ENCODE assay signal across 1 cellular context in the genomic region with DNA sequence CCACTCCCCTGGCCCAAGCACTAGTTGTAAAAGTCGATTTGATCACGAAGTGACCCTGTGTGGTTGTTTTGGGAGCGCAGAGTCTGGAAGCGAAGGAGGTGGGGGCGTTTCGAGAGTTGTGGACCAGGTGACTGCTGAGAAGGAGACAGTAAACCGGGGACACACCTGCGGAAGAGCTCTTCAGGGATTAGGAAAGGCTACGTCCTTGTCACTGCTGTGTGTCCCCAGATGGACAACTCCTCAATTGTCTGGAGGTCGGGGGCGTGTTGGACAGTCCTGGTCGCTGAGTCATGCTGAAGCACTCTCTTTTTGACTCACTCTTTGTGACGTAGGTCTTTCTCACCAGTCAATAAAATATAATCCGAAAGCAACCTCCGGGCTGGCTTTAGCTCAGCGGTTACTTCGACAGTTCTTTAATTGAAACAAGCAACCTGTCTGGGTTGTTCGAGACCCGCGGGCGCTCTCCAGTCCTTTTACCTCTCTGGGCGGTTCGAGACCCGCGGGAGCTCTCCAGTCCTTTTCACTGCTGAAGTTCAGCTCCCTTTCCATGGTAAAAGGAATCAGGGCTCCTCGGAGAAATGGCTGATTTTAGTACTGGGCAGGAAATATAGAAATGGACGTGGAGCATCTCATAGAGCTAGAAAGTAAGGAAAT.
TF ChIP-seq lines count a peak whose summit lies in the region.

No MANE protein-coding gene starts in this region.

TF ChIP-seq in HepG2, 621 proteins besides CTCF, POLR2A, EP300 and RAD21 (continued from another document and continues in another):
- TF ChIP-seq, protein P1, sequence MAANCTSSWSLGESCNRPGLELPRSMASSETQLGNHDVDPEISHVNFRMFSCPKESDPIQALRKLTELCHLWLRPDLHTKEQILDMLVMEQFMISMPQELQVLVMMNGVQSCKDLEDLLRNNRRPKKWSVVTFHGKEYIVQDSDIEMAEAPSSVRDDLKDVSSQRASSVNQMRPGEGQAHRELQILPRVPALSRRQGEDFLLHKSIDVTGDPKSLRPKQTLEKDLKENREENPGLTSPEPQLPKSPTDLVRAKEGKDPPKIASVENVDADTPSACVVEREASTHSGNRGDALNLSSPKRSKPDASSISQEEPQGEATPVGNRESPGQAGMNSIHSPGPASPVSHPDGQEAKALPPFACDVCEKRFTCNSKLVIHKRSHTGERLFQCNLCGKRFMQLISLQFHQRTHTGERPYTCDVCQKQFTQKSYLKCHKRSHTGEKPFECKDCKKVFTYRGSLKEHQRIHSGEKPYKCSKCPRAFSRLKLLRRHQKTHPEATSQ (CRISPR knock-in tag; IDR thresholded peaks at IDR 0.05; ENCODE audit: borderline replicate concordance): no peak
- TF ChIP-seq NFE2L1 (CRISPR knock-in tag; IDR thresholded peaks at IDR 0.05; ENCODE audit: borderline replicate concordance): 0 out of 2 replicates have a peak, but pooled peaks have one; percentile 50
- TF ChIP-seq, protein P2, sequence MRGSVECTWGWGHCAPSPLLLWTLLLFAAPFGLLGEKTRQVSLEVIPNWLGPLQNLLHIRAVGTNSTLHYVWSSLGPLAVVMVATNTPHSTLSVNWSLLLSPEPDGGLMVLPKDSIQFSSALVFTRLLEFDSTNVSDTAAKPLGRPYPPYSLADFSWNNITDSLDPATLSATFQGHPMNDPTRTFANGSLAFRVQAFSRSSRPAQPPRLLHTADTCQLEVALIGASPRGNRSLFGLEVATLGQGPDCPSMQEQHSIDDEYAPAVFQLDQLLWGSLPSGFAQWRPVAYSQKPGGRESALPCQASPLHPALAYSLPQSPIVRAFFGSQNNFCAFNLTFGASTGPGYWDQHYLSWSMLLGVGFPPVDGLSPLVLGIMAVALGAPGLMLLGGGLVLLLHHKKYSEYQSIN (CRISPR knock-in tag; IDR thresholded peaks at IDR 0.05; ENCODE audit: borderline replicate concordance): no peak
- TF ChIP-seq MZF1 (CRISPR knock-in tag; IDR thresholded peaks at IDR 0.05; ENCODE audit: borderline replicate concordance): no peak
- TF ChIP-seq, protein P3, sequence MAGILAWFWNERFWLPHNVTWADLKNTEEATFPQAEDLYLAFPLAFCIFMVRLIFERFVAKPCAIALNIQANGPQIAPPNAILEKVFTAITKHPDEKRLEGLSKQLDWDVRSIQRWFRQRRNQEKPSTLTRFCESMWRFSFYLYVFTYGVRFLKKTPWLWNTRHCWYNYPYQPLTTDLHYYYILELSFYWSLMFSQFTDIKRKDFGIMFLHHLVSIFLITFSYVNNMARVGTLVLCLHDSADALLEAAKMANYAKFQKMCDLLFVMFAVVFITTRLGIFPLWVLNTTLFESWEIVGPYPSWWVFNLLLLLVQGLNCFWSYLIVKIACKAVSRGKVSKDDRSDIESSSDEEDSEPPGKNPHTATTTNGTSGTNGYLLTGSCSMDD (CRISPR knock-in tag; IDR thresholded peaks at IDR 0.05): no peak
- 0 out of 2 replicates have a peak, but pooled peaks have one; percentile 34 for TF ChIP-seq ZNF670 (CRISPR knock-in tag; IDR thresholded peaks at IDR 0.05; ENCODE audit: borderline replicate concordance)
- no peak for TF ChIP-seq ZNF775 (CRISPR knock-in tag; IDR thresholded peaks at IDR 0.05; ENCODE audit: borderline replicate concordance)
- no peak for TF ChIP-seq NRL (CRISPR knock-in tag; IDR thresholded peaks at IDR 0.05; ENCODE audit: borderline replicate concordance)
- no peak for TF ChIP-seq BRCA1 (CRISPR knock-in tag; IDR thresholded peaks at IDR 0.05)
- TF ChIP-seq, protein P4, sequence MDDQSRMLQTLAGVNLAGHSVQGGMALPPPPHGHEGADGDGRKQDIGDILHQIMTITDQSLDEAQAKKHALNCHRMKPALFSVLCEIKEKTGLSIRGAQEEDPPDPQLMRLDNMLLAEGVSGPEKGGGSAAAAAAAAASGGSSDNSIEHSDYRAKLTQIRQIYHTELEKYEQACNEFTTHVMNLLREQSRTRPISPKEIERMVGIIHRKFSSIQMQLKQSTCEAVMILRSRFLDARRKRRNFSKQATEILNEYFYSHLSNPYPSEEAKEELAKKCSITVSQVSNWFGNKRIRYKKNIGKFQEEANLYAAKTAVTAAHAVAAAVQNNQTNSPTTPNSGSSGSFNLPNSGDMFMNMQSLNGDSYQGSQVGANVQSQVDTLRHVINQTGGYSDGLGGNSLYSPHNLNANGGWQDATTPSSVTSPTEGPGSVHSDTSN (CRISPR knock-in tag; IDR thresholded peaks at IDR 0.05; ENCODE audit: borderline replicate concordance): no peak
- TF ChIP-seq, protein P5, sequence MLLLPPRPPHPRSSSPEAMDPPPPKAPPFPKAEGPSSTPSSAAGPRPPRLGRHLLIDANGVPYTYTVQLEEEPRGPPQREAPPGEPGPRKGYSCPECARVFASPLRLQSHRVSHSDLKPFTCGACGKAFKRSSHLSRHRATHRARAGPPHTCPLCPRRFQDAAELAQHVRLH (CRISPR knock-in tag; IDR thresholded peaks at IDR 0.05; ENCODE audit: borderline replicate concordance, low read depth): peak; percentile 76
- TF ChIP-seq ZNF691 (CRISPR knock-in tag; IDR thresholded peaks at IDR 0.05; ENCODE audit: borderline replicate concordance, low read depth): no peak
- no peak for TF ChIP-seq ZBTB40 (IDR thresholded peaks at IDR 0.05)
- TF ChIP-seq ZBTB40 (CRISPR knock-in tag; IDR thresholded peaks at IDR 0.05): no peak; the same call in 1 of the 2 replicates
- peak; percentile 60; the same call in 1 of the 2 replicates for TF ChIP-seq ZNF335 (CRISPR knock-in tag; IDR thresholded peaks at IDR 0.05)
- TF ChIP-seq, protein P6, sequence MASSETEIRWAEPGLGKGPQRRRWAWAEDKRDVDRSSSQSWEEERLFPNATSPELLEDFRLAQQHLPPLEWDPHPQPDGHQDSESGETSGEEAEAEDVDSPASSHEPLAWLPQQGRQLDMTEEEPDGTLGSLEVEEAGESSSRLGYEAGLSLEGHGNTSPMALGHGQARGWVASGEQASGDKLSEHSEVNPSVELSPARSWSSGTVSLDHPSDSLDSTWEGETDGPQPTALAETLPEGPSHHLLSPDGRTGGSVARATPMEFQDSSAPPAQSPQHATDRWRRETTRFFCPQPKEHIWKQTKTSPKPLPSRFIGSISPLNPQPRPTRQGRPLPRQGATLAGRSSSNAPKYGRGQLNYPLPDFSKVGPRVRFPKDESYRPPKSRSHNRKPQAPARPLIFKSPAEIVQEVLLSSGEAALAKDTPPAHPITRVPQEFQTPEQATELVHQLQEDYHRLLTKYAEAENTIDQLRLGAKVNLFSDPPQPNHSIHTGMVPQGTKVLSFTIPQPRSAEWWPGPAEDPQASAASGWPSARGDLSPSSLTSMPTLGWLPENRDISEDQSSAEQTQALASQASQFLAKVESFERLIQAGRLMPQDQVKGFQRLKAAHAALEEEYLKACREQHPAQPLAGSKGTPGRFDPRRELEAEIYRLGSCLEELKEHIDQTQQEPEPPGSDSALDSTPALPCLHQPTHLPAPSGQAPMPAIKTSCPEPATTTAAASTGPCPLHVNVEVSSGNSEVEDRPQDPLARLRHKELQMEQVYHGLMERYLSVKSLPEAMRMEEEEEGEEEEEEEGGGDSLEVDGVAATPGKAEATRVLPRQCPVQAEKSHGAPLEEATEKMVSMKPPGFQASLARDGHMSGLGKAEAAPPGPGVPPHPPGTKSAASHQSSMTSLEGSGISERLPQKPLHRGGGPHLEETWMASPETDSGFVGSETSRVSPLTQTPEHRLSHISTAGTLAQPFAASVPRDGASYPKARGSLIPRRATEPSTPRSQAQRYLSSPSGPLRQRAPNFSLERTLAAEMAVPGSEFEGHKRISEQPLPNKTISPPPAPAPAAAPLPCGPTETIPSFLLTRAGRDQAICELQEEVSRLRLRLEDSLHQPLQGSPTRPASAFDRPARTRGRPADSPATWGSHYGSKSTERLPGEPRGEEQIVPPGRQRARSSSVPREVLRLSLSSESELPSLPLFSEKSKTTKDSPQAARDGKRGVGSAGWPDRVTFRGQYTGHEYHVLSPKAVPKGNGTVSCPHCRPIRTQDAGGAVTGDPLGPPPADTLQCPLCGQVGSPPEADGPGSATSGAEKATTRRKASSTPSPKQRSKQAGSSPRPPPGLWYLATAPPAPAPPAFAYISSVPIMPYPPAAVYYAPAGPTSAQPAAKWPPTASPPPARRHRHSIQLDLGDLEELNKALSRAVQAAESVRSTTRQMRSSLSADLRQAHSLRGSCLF (CRISPR knock-in tag; IDR thresholded peaks at IDR 0.05; ENCODE audit: borderline replicate concordance): no peak
- TF ChIP-seq TBL1XR1 (IDR thresholded peaks at IDR 0.05; ENCODE audit: borderline replicate concordance, low read length, partially characterized antibody): peak; percentile 78
- no peak for TF ChIP-seq RELA (CRISPR knock-in tag; IDR thresholded peaks at IDR 0.05)
- TF ChIP-seq, protein P7, sequence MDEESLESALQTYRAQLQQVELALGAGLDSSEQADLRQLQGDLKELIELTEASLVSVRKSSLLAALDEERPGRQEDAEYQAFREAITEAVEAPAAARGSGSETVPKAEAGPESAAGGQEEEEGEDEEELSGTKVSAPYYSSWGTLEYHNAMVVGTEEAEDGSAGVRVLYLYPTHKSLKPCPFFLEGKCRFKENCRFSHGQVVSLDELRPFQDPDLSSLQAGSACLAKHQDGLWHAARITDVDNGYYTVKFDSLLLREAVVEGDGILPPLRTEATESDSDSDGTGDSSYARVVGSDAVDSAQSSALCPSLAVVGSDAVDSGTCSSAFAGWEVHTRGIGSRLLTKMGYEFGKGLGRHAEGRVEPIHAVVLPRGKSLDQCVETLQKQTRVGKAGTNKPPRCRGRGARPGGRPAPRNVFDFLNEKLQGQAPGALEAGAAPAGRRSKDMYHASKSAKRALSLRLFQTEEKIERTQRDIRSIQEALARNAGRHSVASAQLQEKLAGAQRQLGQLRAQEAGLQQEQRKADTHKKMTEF (CRISPR knock-in tag; IDR thresholded peaks at IDR 0.05): peak; percentile 92
- no peak for TF ChIP-seq ZFAT (CRISPR knock-in tag; conservative IDR thresholded peaks at IDR 0.05)
- TF ChIP-seq ZNF557 (CRISPR knock-in tag; IDR thresholded peaks at IDR 0.05): 0 out of 2 replicates have a peak, but pooled peaks have one; percentile 77
- TF ChIP-seq PCBP2 (optimal IDR thresholded peaks at IDR 0.05; ENCODE audit: low read depth, low read length, poor library complexity, severe bottlenecking): no peak
- TF ChIP-seq SIN3A (IDR thresholded peaks at IDR 0.05; ENCODE audit: borderline replicate concordance, low read depth, low read length): peak; percentile 90; the same call in 1 of the 2 replicates
- no peak for TF ChIP-seq GTF3A (CRISPR knock-in tag; conservative IDR thresholded peaks at IDR 0.05)
- peak; percentile 56; the same call in 1 of the 2 replicates for TF ChIP-seq BCL6 (CRISPR knock-in tag; IDR thresholded peaks at IDR 0.05)
